1 cellular context compared by ENCODE assay signal in the genomic region with DNA sequence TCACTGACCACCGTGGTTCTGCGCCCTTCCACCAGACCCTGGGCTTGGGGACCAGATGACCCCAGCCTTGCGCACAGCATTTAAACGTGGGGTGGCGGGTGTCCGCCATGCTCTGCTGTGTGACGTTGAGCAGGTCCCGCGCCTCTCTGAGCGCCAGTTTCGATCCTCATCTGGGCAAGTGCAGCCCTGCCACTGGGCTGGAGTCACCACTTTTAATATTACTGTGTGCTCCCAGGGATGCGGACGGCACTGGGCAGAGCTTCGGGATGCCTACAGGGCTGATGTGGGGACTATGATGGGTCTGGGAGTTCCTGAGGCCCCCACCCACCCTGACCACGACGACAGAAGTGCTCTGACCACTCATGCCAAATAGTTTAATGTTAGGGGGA.
A peak's percentile ranks its signal among the peaks of the same experiment; 100 is the strongest.
TF ChIP-seq lines count a peak whose summit lies in the region.

No MANE protein-coding gene starts in this region.

TF ChIP-seq in HepG2, 621 proteins besides CTCF, POLR2A, EP300 and RAD21 (continued from another document):
- TF ChIP-seq, protein P1, sequence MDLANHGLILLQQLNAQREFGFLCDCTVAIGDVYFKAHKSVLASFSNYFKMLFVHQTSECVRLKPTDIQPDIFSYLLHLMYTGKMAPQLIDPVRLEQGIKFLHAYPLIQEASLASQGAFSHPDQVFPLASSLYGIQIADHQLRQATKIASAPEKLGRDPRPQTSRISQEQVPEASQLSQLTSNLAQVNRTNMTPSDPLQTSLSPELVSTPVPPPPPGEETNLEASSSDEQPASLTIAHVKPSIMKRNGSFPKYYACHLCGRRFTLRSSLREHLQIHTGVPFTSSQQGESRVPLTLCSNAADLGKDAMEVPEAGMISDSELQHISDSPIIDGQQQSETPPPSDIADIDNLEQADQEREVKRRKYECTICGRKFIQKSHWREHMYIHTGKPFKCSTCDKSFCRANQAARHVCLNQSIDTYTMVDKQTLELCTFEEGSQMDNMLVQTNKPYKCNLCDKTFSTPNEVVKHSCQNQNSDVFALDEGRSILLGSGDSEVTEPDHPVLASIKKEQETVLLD (CRISPR knock-in tag; IDR thresholded peaks at IDR 0.05; ENCODE audit: low read depth): peak; percentile 28; the same call in 1 of the 2 replicates
- TF ChIP-seq ARNT (IDR thresholded peaks at IDR 0.05) (no peak), ZBTB7B (CRISPR knock-in tag; IDR thresholded peaks at IDR 0.05) (no peak), ZMYM4 (CRISPR knock-in tag; IDR thresholded peaks at IDR 0.05) (0 out of 2 replicates have a peak, but pooled peaks have one; percentile 4), ZSCAN30 (CRISPR knock-in tag; IDR thresholded peaks at IDR 0.05) (0 out of 2 replicates have a peak, but pooled peaks have one; percentile 30), ZNF552 (CRISPR knock-in tag; IDR thresholded peaks at IDR 0.05; ENCODE audit: borderline replicate concordance) (no peak), ZNF629 (CRISPR knock-in tag; conservative IDR thresholded peaks at IDR 0.05) (no peak), ZNF569 (CRISPR knock-in tag; IDR thresholded peaks at IDR 0.05; ENCODE audit: borderline replicate concordance) (no peak), HOXA3 (CRISPR knock-in tag; IDR thresholded peaks at IDR 0.05) (peak; percentile 11; the same call in 1 of the 2 replicates), ZNF598 (CRISPR knock-in tag; IDR thresholded peaks at IDR 0.05; ENCODE audit: borderline replicate concordance) (no peak), NRL (CRISPR knock-in tag; IDR thresholded peaks at IDR 0.05; ENCODE audit: borderline replicate concordance) (0 out of 2 replicates have a peak, but pooled peaks have one; percentile 12), ZNF768 (CRISPR knock-in tag; IDR thresholded peaks at IDR 0.05) (peak; percentile 100), ZNF121 (CRISPR knock-in tag; IDR thresholded peaks at IDR 0.05) (0 out of 2 replicates have a peak, but pooled peaks have one; percentile 11), ZNF3 (CRISPR knock-in tag; IDR thresholded peaks at IDR 0.05) (no peak), TP53 (CRISPR knock-in tag; conservative IDR thresholded peaks at IDR 0.05) (no peak), ADNP (CRISPR knock-in tag; IDR thresholded peaks at IDR 0.05) (0 out of 2 replicates have a peak, but pooled peaks have one; percentile 66), HMG20A (CRISPR knock-in tag; IDR thresholded peaks at IDR 0.05; ENCODE audit: borderline replicate concordance) (0 out of 2 replicates have a peak, but pooled peaks have one; percentile 1), ZNF333 (CRISPR knock-in tag; IDR thresholded peaks at IDR 0.05; ENCODE audit: borderline replicate concordance) (0 out of 2 replicates have a peak, but pooled peaks have one; percentile 14), ZNF230 (CRISPR knock-in tag; IDR thresholded peaks at IDR 0.05) (no peak), MYC (CRISPR knock-in tag; IDR thresholded peaks at IDR 0.05; ENCODE audit: borderline replicate concordance) (no peak), KDM6A (CRISPR knock-in tag; IDR thresholded peaks at IDR 0.05; ENCODE audit: low read depth) (no peak), ZNF256 (CRISPR knock-in tag; conservative IDR thresholded peaks at IDR 0.05) (no peak), EHMT2 (IDR thresholded peaks at IDR 0.05; ENCODE audit: borderline replicate concordance, low read depth, low read length) (no peak), XRCC5 (optimal IDR thresholded peaks at IDR 0.05; ENCODE audit: low read length) (no peak), ZNF234 (CRISPR knock-in tag; conservative IDR thresholded peaks at IDR 0.05) (no peak), MYNN (CRISPR knock-in tag; IDR thresholded peaks at IDR 0.05; ENCODE audit: low read depth) (no peak), SP2 (CRISPR knock-in tag; IDR thresholded peaks at IDR 0.05) (no peak), CHD4 (IDR thresholded peaks at IDR 0.05; ENCODE audit: borderline replicate concordance, low read length) (peak; percentile 41; the same call in 1 of the 2 replicates), ZNF773 (CRISPR knock-in tag; IDR thresholded peaks at IDR 0.05; ENCODE audit: borderline replicate concordance) (no peak), ZNF775 (CRISPR knock-in tag; IDR thresholded peaks at IDR 0.05; ENCODE audit: borderline replicate concordance) (no peak), NONO (IDR thresholded peaks at IDR 0.05) (no peak), NONO (CRISPR knock-in tag; conservative IDR thresholded peaks at IDR 0.05) (0 out of 2 replicates have a peak, but pooled peaks have one; percentile 11), HDAC1 (CRISPR knock-in tag; IDR thresholded peaks at IDR 0.05) (peak; percentile 46; the same call in 1 of the 2 replicates), JARID2 (CRISPR knock-in tag; IDR thresholded peaks at IDR 0.05; ENCODE audit: insufficient replicate concordance) (peak; percentile 37), MEF2D (CRISPR knock-in tag; IDR thresholded peaks at IDR 0.05) (no peak), TSC22D2 (CRISPR knock-in tag; IDR thresholded peaks at IDR 0.05; ENCODE audit: borderline replicate concordance) (no peak), ARNTL (CRISPR knock-in tag; IDR thresholded peaks at IDR 0.05) (0 out of 2 replicates have a peak, but pooled peaks have one; percentile 15), IRX3 (CRISPR knock-in tag; IDR thresholded peaks at IDR 0.05; ENCODE audit: borderline replicate concordance, low read depth) (no peak), ZNF652 (CRISPR knock-in tag; IDR thresholded peaks at IDR 0.05; ENCODE audit: borderline replicate concordance, low read depth) (no peak), ZNF839 (CRISPR knock-in tag; IDR thresholded peaks at IDR 0.05; ENCODE audit: borderline replicate concordance) (no peak), BHLHE40 (IDR thresholded peaks at IDR 0.05; ENCODE audit: low read length) (no peak)
- TF ChIP-seq, protein P2, sequence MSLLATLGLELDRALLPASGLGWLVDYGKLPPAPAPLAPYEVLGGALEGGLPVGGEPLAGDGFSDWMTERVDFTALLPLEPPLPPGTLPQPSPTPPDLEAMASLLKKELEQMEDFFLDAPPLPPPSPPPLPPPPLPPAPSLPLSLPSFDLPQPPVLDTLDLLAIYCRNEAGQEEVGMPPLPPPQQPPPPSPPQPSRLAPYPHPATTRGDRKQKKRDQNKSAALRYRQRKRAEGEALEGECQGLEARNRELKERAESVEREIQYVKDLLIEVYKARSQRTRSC (CRISPR knock-in tag; IDR thresholded peaks at IDR 0.05; ENCODE audit: low read depth): 0 out of 2 replicates have a peak, but pooled peaks have one; percentile 3
- TF ChIP-seq, protein P3, sequence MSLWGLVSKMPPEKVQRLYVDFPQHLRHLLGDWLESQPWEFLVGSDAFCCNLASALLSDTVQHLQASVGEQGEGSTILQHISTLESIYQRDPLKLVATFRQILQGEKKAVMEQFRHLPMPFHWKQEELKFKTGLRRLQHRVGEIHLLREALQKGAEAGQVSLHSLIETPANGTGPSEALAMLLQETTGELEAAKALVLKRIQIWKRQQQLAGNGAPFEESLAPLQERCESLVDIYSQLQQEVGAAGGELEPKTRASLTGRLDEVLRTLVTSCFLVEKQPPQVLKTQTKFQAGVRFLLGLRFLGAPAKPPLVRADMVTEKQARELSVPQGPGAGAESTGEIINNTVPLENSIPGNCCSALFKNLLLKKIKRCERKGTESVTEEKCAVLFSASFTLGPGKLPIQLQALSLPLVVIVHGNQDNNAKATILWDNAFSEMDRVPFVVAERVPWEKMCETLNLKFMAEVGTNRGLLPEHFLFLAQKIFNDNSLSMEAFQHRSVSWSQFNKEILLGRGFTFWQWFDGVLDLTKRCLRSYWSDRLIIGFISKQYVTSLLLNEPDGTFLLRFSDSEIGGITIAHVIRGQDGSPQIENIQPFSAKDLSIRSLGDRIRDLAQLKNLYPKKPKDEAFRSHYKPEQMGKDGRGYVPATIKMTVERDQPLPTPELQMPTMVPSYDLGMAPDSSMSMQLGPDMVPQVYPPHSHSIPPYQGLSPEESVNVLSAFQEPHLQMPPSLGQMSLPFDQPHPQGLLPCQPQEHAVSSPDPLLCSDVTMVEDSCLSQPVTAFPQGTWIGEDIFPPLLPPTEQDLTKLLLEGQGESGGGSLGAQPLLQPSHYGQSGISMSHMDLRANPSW (CRISPR knock-in tag; IDR thresholded peaks at IDR 0.05; ENCODE audit: borderline replicate concordance): no peak
- TF ChIP-seq, protein P4, sequence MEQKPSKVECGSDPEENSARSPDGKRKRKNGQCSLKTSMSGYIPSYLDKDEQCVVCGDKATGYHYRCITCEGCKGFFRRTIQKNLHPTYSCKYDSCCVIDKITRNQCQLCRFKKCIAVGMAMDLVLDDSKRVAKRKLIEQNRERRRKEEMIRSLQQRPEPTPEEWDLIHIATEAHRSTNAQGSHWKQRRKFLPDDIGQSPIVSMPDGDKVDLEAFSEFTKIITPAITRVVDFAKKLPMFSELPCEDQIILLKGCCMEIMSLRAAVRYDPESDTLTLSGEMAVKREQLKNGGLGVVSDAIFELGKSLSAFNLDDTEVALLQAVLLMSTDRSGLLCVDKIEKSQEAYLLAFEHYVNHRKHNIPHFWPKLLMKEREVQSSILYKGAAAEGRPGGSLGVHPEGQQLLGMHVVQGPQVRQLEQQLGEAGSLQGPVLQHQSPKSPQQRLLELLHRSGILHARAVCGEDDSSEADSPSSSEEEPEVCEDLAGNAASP (CRISPR knock-in tag; IDR thresholded peaks at IDR 0.05; ENCODE audit: borderline replicate concordance): 0 out of 2 replicates have a peak, but pooled peaks have one; percentile 6
- TF ChIP-seq, protein P5, sequence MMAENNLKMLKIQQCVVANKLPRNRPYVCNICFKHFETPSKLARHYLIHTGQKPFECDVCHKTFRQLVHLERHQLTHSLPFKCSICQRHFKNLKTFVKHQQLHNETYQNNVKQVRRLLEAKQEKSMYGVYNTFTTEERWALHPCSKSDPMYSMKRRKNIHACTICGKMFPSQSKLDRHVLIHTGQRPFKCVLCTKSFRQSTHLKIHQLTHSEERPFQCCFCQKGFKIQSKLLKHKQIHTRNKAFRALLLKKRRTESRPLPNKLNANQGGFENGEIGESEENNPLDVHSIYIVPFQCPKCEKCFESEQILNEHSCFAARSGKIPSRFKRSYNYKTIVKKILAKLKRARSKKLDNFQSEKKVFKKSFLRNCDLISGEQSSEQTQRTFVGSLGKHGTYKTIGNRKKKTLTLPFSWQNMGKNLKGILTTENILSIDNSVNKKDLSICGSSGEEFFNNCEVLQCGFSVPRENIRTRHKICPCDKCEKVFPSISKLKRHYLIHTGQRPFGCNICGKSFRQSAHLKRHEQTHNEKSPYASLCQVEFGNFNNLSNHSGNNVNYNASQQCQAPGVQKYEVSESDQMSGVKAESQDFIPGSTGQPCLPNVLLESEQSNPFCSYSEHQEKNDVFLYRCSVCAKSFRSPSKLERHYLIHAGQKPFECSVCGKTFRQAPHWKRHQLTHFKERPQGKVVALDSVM (CRISPR knock-in tag; IDR thresholded peaks at IDR 0.05): no peak; the same call in 1 of the 2 replicates
- TF ChIP-seq, protein P6, sequence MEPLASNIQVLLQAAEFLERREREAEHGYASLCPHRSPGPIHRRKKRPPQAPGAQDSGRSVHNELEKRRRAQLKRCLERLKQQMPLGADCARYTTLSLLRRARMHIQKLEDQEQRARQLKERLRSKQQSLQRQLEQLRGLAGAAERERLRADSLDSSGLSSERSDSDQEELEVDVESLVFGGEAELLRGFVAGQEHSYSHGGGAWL (CRISPR knock-in tag; IDR thresholded peaks at IDR 0.05): no peak
- TF ChIP-seq, protein P7, sequence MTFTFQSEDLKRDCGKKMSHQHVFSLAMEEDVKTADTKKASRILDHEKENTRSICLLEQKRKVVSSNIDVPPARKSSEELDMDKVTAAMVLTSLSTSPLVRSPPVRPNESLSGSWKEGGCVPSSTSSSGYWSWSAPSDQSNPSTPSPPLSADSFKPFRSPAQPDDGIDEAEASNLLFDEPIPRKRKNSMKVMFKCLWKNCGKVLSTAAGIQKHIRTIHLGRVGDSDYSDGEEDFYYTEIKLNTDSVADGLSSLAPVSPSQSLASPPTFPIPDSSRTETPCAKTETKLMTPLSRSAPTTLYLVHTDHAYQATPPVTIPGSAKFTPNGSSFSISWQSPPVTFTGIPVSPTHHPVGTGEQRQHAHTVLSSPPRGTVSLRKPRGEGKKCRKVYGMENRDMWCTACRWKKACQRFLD (CRISPR knock-in tag; IDR thresholded peaks at IDR 0.05; ENCODE audit: borderline replicate concordance): no peak
- TF ChIP-seq, protein P8, sequence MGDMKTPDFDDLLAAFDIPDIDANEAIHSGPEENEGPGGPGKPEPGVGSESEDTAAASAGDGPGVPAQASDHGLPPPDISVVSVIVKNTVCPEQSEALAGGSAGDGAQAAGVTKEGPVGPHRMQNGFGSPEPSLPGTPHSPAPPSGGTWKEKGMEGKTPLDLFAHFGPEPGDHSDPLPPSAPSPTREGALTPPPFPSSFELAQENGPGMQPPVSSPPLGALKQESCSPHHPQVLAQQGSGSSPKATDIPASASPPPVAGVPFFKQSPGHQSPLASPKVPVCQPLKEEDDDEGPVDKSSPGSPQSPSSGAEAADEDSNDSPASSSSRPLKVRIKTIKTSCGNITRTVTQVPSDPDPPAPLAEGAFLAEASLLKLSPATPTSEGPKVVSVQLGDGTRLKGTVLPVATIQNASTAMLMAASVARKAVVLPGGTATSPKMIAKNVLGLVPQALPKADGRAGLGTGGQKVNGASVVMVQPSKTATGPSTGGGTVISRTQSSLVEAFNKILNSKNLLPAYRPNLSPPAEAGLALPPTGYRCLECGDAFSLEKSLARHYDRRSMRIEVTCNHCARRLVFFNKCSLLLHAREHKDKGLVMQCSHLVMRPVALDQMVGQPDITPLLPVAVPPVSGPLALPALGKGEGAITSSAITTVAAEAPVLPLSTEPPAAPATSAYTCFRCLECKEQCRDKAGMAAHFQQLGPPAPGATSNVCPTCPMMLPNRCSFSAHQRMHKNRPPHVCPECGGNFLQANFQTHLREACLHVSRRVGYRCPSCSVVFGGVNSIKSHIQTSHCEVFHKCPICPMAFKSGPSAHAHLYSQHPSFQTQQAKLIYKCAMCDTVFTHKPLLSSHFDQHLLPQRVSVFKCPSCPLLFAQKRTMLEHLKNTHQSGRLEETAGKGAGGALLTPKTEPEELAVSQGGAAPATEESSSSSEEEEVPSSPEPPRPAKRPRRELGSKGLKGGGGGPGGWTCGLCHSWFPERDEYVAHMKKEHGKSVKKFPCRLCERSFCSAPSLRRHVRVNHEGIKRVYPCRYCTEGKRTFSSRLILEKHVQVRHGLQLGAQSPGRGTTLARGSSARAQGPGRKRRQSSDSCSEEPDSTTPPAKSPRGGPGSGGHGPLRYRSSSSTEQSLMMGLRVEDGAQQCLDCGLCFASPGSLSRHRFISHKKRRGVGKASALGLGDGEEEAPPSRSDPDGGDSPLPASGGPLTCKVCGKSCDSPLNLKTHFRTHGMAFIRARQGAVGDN (CRISPR knock-in tag; IDR thresholded peaks at IDR 0.05): peak; percentile 58
- TF ChIP-seq, protein P9, sequence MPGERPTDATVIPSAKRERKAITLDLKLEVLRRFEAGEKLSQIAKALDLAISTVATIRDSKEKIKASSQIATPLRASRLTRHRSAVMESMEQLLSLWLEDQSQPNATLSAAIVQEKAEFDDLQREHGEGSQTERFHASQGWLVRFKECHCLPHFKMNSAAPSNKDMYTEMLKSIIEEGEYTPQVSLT (CRISPR knock-in tag; IDR thresholded peaks at IDR 0.05; ENCODE audit: borderline replicate concordance, low read depth): no peak
- TF ChIP-seq, protein P10, sequence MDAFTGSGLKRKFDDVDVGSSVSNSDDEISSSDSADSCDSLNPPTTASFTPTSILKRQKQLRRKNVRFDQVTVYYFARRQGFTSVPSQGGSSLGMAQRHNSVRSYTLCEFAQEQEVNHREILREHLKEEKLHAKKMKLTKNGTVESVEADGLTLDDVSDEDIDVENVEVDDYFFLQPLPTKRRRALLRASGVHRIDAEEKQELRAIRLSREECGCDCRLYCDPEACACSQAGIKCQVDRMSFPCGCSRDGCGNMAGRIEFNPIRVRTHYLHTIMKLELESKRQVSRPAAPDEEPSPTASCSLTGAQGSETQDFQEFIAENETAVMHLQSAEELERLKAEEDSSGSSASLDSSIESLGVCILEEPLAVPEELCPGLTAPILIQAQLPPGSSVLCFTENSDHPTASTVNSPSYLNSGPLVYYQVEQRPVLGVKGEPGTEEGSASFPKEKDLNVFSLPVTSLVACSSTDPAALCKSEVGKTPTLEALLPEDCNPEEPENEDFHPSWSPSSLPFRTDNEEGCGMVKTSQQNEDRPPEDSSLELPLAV (CRISPR knock-in tag; conservative IDR thresholded peaks at IDR 0.05; ENCODE audit: low read depth): no peak
